1 cellular context compared by ENCODE assay signal in genomic region chr3:38346584-38347410, GRCh38.
TF ChIP-seq lines count a peak whose summit lies in the region.

Gene XYLB, plus strand, starts transcription at chr3:38346785. Its CDS starts 84 bp downstream, at chr3:38346869.

TF ChIP-seq in HepG2, 621 proteins besides CTCF, POLR2A, EP300 and RAD21 (continued from another document):
- TF ChIP-seq KDM5B (CRISPR knock-in tag; IDR thresholded peaks at IDR 0.05; ENCODE audit: borderline replicate concordance) (peak; percentile 99), JARID2 (CRISPR knock-in tag; IDR thresholded peaks at IDR 0.05; ENCODE audit: insufficient replicate concordance) (peak; percentile 74), REL (CRISPR knock-in tag; conservative IDR thresholded peaks at IDR 0.05) (peak; percentile 74; the same call in 1 of the 2 replicates), NFE2L2 (IDR thresholded peaks at IDR 0.05; ENCODE audit: low read length) (no peak), NKX3-1 (CRISPR knock-in tag; IDR thresholded peaks at IDR 0.05) (peak; percentile 90), WIZ (CRISPR knock-in tag; IDR thresholded peaks at IDR 0.05) (no peak), ZSCAN9 (CRISPR knock-in tag; IDR thresholded peaks at IDR 0.05; ENCODE audit: borderline replicate concordance) (peak; percentile 88), CHCHD3 (CRISPR knock-in tag; IDR thresholded peaks at IDR 0.05) (peak; percentile 84; the same call in 1 of the 2 replicates), ZNF549 (CRISPR knock-in tag; IDR thresholded peaks at IDR 0.05) (no peak), KDM3A (CRISPR knock-in tag; IDR thresholded peaks at IDR 0.05; ENCODE audit: low read depth) (peak; percentile 97), ATF5 (CRISPR knock-in tag; IDR thresholded peaks at IDR 0.05; ENCODE audit: low read depth) (no peak), MEIS2 (CRISPR knock-in tag; IDR thresholded peaks at IDR 0.05) (peak; percentile 92), ZHX2 (IDR thresholded peaks at IDR 0.05; ENCODE audit: low read depth) (no peak; the same call in 1 of the 2 replicates), ZHX2 (CRISPR knock-in tag; IDR thresholded peaks at IDR 0.05; ENCODE audit: borderline replicate concordance) (no peak; the same call in 1 of the 2 replicates), ZNF44 (CRISPR knock-in tag; IDR thresholded peaks at IDR 0.05) (peak; percentile 80; the same call in 1 of the 2 replicates), PAF1 (CRISPR knock-in tag; IDR thresholded peaks at IDR 0.05) (no peak), ZFP1 (CRISPR knock-in tag; IDR thresholded peaks at IDR 0.05) (no peak), SKIL (CRISPR knock-in tag; IDR thresholded peaks at IDR 0.05; ENCODE audit: borderline replicate concordance) (no peak), AHR (CRISPR knock-in tag; IDR thresholded peaks at IDR 0.05) (peak; percentile 96), MAF1 (CRISPR knock-in tag; IDR thresholded peaks at IDR 0.05; ENCODE audit: borderline replicate concordance) (peak; percentile 74; the same call in 1 of the 2 replicates), RBM39 (IDR thresholded peaks at IDR 0.05; ENCODE audit: low read depth, low read length, poor library complexity, severe bottlenecking) (peak; percentile 27), IRF1 (CRISPR knock-in tag; IDR thresholded peaks at IDR 0.05; ENCODE audit: low read depth) (no peak; the same call in 1 of the 2 replicates), SMAD9 (CRISPR knock-in tag; IDR thresholded peaks at IDR 0.05) (0 out of 2 replicates have a peak, but pooled peaks have one; percentile 78), HINFP (CRISPR knock-in tag; IDR thresholded peaks at IDR 0.05; ENCODE audit: low read depth) (peak; percentile 87; the same call in 1 of the 2 replicates), ZNF788 (CRISPR knock-in tag; IDR thresholded peaks at IDR 0.05; ENCODE audit: borderline replicate concordance) (peak; percentile 95), SRSF4 (IDR thresholded peaks at IDR 0.05; ENCODE audit: low read depth, low read length, poor library complexity, severe bottlenecking) (no peak), ZNF607 (CRISPR knock-in tag; IDR thresholded peaks at IDR 0.05; ENCODE audit: borderline replicate concordance) (peak; percentile 99), MED13 (CRISPR knock-in tag; IDR thresholded peaks at IDR 0.05) (0 out of 2 replicates have a peak, but pooled peaks have one; percentile 74), SAFB2 (CRISPR knock-in tag; IDR thresholded peaks at IDR 0.05; ENCODE audit: borderline replicate concordance, low read depth) (peak; percentile 65; the same call in 1 of the 2 replicates), ZBTB7A (CRISPR knock-in tag; IDR thresholded peaks at IDR 0.05) (peak; percentile 16; the same call in 1 of the 2 replicates), ZBTB40 (IDR thresholded peaks at IDR 0.05) (no peak), ZBTB40 (CRISPR knock-in tag; IDR thresholded peaks at IDR 0.05) (peak; percentile 87), MYC (CRISPR knock-in tag; IDR thresholded peaks at IDR 0.05; ENCODE audit: borderline replicate concordance) (peak; percentile 100), HNRNPL (IDR thresholded peaks at IDR 0.05; ENCODE audit: low read depth, low read length) (peak; percentile 82), TCF7 (IDR thresholded peaks at IDR 0.05; ENCODE audit: low read depth) (no peak), RFX3 (CRISPR knock-in tag; IDR thresholded peaks at IDR 0.05) (no peak), HNRNPH1 (optimal IDR thresholded peaks at IDR 0.05; ENCODE audit: low read depth, low read length) (no peak), ZNF614 (CRISPR knock-in tag; IDR thresholded peaks at IDR 0.05; ENCODE audit: borderline replicate concordance) (0 out of 2 replicates have a peak, but pooled peaks have one; percentile 82)
